1 cellular context compared by ENCODE assay signal in genomic region chr11:560305-561147, GRCh38.
TF ChIP-seq lines count a peak whose summit lies in the region.

Gene LMNTD2, minus strand, starts transcription at chr11:560738. Its CDS starts 22 bp downstream, at chr11:560716.
Gene RASSF7, plus strand, starts transcription at chr11:560970. Its CDS starts 799 bp downstream, at chr11:561769.

TF ChIP-seq in HepG2, 621 proteins besides CTCF, POLR2A, EP300 and RAD21 (continued from another document and continues in another):
- TF ChIP-seq TFDP2 (CRISPR knock-in tag; IDR thresholded peaks at IDR 0.05): peak; percentile 32
- no peak for TF ChIP-seq ZNF839 (CRISPR knock-in tag; IDR thresholded peaks at IDR 0.05; ENCODE audit: borderline replicate concordance)
- TF ChIP-seq CENPBD1 (CRISPR knock-in tag; IDR thresholded peaks at IDR 0.05; ENCODE audit: borderline replicate concordance, low read depth): no peak
- TF ChIP-seq ZNF615 (CRISPR knock-in tag; IDR thresholded peaks at IDR 0.05; ENCODE audit: borderline replicate concordance): peak; percentile 85; the same call in 1 of the 2 replicates
- 0 out of 2 replicates have a peak, but pooled peaks have one; percentile 43 for TF ChIP-seq ZNF44 (CRISPR knock-in tag; IDR thresholded peaks at IDR 0.05)
- no peak for TF ChIP-seq ARID3A (IDR thresholded peaks at IDR 0.05; ENCODE audit: low read depth, low read length)
- no peak for TF ChIP-seq MLXIP (CRISPR knock-in tag; IDR thresholded peaks at IDR 0.05; ENCODE audit: borderline replicate concordance)
- TF ChIP-seq ZNF143 (CRISPR knock-in tag; IDR thresholded peaks at IDR 0.05): no peak
- TF ChIP-seq TCF12 (IDR thresholded peaks at IDR 0.05): no peak
- TF ChIP-seq TCF12 (CRISPR knock-in tag; IDR thresholded peaks at IDR 0.05): 0 out of 2 replicates have a peak, but pooled peaks have one; percentile 24
- TF ChIP-seq KLF15 (CRISPR knock-in tag; IDR thresholded peaks at IDR 0.05; ENCODE audit: borderline replicate concordance): no peak; the same call in 1 of the 2 replicates
- no peak for TF ChIP-seq CERS6 (CRISPR knock-in tag; IDR thresholded peaks at IDR 0.05)
- TF ChIP-seq GZF1 (CRISPR knock-in tag; IDR thresholded peaks at IDR 0.05): no peak
- no peak for TF ChIP-seq HNRNPUL1 (IDR thresholded peaks at IDR 0.05; ENCODE audit: low read depth, low read length)
- no peak for TF ChIP-seq PAX8 (CRISPR knock-in tag; IDR thresholded peaks at IDR 0.05; ENCODE audit: borderline replicate concordance)
- no peak for TF ChIP-seq ZSCAN22 (CRISPR knock-in tag; IDR thresholded peaks at IDR 0.05)
- TF ChIP-seq LBX2 (CRISPR knock-in tag; IDR thresholded peaks at IDR 0.05; ENCODE audit: borderline replicate concordance): 0 out of 2 replicates have a peak, but pooled peaks have one; percentile 67
- peak; percentile 62 for TF ChIP-seq ZNF407 (CRISPR knock-in tag; IDR thresholded peaks at IDR 0.05; ENCODE audit: not compliant biosample characterization)
- no peak for TF ChIP-seq ZNF619 (CRISPR knock-in tag; IDR thresholded peaks at IDR 0.05)
- peak; percentile 27; the same call in 1 of the 2 replicates for TF ChIP-seq ZNF281 (CRISPR knock-in tag; IDR thresholded peaks at IDR 0.05; ENCODE audit: borderline replicate concordance)
- TF ChIP-seq SALL1 (CRISPR knock-in tag; IDR thresholded peaks at IDR 0.05): peak; percentile 79
- no peak for TF ChIP-seq ZFP37 (CRISPR knock-in tag; IDR thresholded peaks at IDR 0.05; ENCODE audit: borderline replicate concordance)
- TF ChIP-seq CC2D1A (CRISPR knock-in tag; IDR thresholded peaks at IDR 0.05): no peak
- no peak for TF ChIP-seq HMG20A (CRISPR knock-in tag; IDR thresholded peaks at IDR 0.05; ENCODE audit: borderline replicate concordance)
- TF ChIP-seq PPARG (CRISPR knock-in tag; conservative IDR thresholded peaks at IDR 0.05): peak; percentile 34; the same call in 1 of the 2 replicates
- TF ChIP-seq NR2F6 (IDR thresholded peaks at IDR 0.05): peak; percentile 75
- peak; percentile 97 for TF ChIP-seq NR2F6 (CRISPR knock-in tag; IDR thresholded peaks at IDR 0.05)
- peak; percentile 75 for TF ChIP-seq KDM2A (CRISPR knock-in tag; IDR thresholded peaks at IDR 0.05; ENCODE audit: borderline replicate concordance, low read depth)
- peak; percentile 64; the same call in 1 of the 2 replicates for TF ChIP-seq SALL2 (CRISPR knock-in tag; IDR thresholded peaks at IDR 0.05)
- 0 out of 2 replicates have a peak, but pooled peaks have one; percentile 29 for TF ChIP-seq ZSCAN12 (CRISPR knock-in tag; IDR thresholded peaks at IDR 0.05)
- no peak for TF ChIP-seq MZF1 (CRISPR knock-in tag; IDR thresholded peaks at IDR 0.05; ENCODE audit: borderline replicate concordance)
- no peak for TF ChIP-seq FLYWCH1 (CRISPR knock-in tag; IDR thresholded peaks at IDR 0.05)
- no peak for TF ChIP-seq BHLHE40 (IDR thresholded peaks at IDR 0.05; ENCODE audit: low read length)
- no peak for TF ChIP-seq CHCHD3 (CRISPR knock-in tag; IDR thresholded peaks at IDR 0.05)
- TF ChIP-seq AGO2 (optimal IDR thresholded peaks at IDR 0.05; ENCODE audit: low read depth, low read length): peak; percentile 64
- TF ChIP-seq ZBTB10 (CRISPR knock-in tag; IDR thresholded peaks at IDR 0.05; ENCODE audit: borderline replicate concordance): no peak; the same call in 1 of the 2 replicates
